Comparison of ENCODE assay signal across 25 cellular contexts in the genomic region with DNA sequence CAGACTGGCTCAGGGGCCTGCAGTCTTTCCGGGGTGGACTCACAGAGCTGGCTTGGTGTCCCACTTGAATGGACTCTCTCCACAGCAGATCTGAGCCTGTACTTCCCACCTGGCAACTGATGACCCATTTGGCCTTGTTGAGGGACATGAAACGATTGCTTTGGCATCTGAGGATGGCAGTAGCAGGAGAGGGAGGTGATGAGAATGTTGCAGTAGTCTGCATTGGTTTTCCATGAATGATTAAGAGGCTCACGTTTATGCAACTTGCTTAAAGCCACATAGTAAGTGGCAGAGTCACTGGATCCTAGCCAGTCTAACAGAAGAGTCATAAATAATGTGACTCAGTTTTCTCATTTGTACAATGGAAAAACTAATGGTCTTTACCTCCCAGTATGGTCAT. TPM values are rescaled to one million over a fixed set of nuclear protein-coding genes. Genes with fewer than 3 reads are reported as not detected.
DNase-seq lines count a peak whose midpoint lies in the region; ATAC-seq and TF ChIP-seq lines count a peak whose summit lies in the region.
"Had no signal": no experiment of that assay in that cellular context is flagged by ENCODE, and none has a peak within 500 bp of the region (broad histone marks: within the 10 kb centered on the region; RNA-seq: fewer than 3 reads in every experiment).

No MANE protein-coding gene starts in this region.

- peak; percentile 33 for DNase-seq in A172 (ENCODE audit: low spot score)
- peak; percentile 84 for DNase-seq in GM23248
- DNase-seq in amniotic epithelial cell (ENCODE audit: low read depth), result peak; percentile 78
- DNase-seq in foreskin fibroblast, result peak; percentile 63 to 72
- DNase-seq in head of caudate nucleus, result no peak
- DNase-seq in NCI-H526 treated with DMSO at 0.1 percent for 48 hours (lab: John Stamatoyannopoulos, UW), result no peak
- DNase-seq in Right ventricle myocardium superior, result no peak
- DNase-seq: activated CD8-positive, alpha-beta T cell treated with anti-CD3 and anti-CD28 coated beads, Interleukin-2, amount 10 ng/mL, durations not matched to agents 7 days and 5 days; activated naive CD4-positive, alpha-beta T cell treated with anti-CD3 and anti-CD28 coated beads, Interleukin-2, amount 50 U/mL, for 16 hours; activated T-cell treated with anti-CD3 and anti-CD28 coated beads, Interleukin-2, amount 50 U/mL, for 48 hours; CD8-positive, alpha-beta T cell; DMS79 treated with DMSO at 0.1 percent for 48 hours; endodermal cell; left ventricle myocardium inferior; NCI-H1105; NCI-H69; stimulated activated CD8-positive, alpha-beta memory T cell treated with anti-CD3 and anti-CD28 coated beads, Interleukin-4, amount 100 ng/mL, for 48 hours; T-helper 2 cell had no signal

- intact Hi-C loops in head of caudate nucleus (cut with DNase I), result no loop called here
- intact Hi-C loops in Right ventricle myocardium superior (cut with DNase I), result no loop called here

- H3K79me2 ChIP-seq in GM23248 (ENCODE audit: insufficient read depth), result peaks cover 39% of the 10 kb centered on the region

- H3K4me3 ChIP-seq in GM23248 (no peak overlapping the region), foreskin fibroblast (ENCODE audit: low read depth in 1 of 2, low read length in 2 of 2) (no peak overlapping the region)
- H3K4me3 ChIP-seq: gastroesophageal sphincter, left ventricle myocardium inferior, SJSA1, suprapubic skin, vagina had no signal

- no peak overlapping the region for H3K27ac ChIP-seq in GM23248
- H3K27ac ChIP-seq: gastroesophageal sphincter, KMS-11, left ventricle myocardium inferior, SJSA1, suprapubic skin, vagina had no signal

- WGBS in GM23248 (ENCODE audit: low coverage in 1 of 2, low lambda C conversion rate in 2 of 2, missing lambda C conversion rate in 2 of 2), 2 experiments, result 33 to 34% methylated on average over 3 of the region's 3 CpGs

- in situ Hi-C loops in GM23248 (cut with MboI), result no loop called here

- H3K27me3 ChIP-seq in GM23248 (replicated peaks; ENCODE audit: insufficient read depth), result no peaks in the 10 kb centered on the region
- H3K27me3 ChIP-seq: gastroesophageal sphincter, SJSA1, suprapubic skin, vagina had no signal

- no peaks in the 10 kb centered on the region for H3K9me2 ChIP-seq in GM23248 (ENCODE audit: insufficient read depth)

- H3K9ac ChIP-seq in GM23248, result no peak overlapping the region
- H3K9ac ChIP-seq: KMS-11 had no signal

- H3K4me2 ChIP-seq in GM23248 (ENCODE audit: unreplicated experiment), result peak overlapping the region; percentile 2
- H3K4me2 ChIP-seq: KMS-11 had no signal

- ATAC-seq in HG03460 (IDR thresholded peaks at IDR 0.05; ENCODE audit: unreplicated experiment) (no peak), Right ventricle myocardium superior (ENCODE audit: poor library complexity) (no peak)
- ATAC-seq: activated CD8-positive, alpha-beta T cell treated with anti-CD3 and anti-CD28 coated beads, Interleukin-2, amount 10 ng/mL, durations not matched to agents 7 days and 5 days; CD8-positive, alpha-beta T cell; gastroesophageal sphincter; WTC11 had no signal

- no peaks in the 10 kb centered on the region for H4K20me1 ChIP-seq in GM23248 (ENCODE audit: insufficient read depth)

- H2AFZ ChIP-seq in GM23248, result no peak overlapping the region

- no peak for TF ChIP-seq CTCF in foreskin fibroblast (IDR thresholded peaks at IDR 0.05; ENCODE audit: low read depth, low read length)

- peaks cover 4% of the 10 kb centered on the region; the same call in 1 of the 2 replicates for H3K36me3 ChIP-seq in GM23248 (ENCODE audit: low read depth)
- H3K36me3 ChIP-seq: gastroesophageal sphincter, left ventricle myocardium inferior, SJSA1, suprapubic skin, vagina had no signal

- H3F3A ChIP-seq in GM23248 (ENCODE audit: insufficient read depth), result peaks cover 9% of the 10 kb centered on the region

- H3K4me1 ChIP-seq in GM23248 (ENCODE audit: insufficient read depth), result peaks cover 16% of the 10 kb centered on the region
- H3K4me1 ChIP-seq: gastroesophageal sphincter, SJSA1 had no signal

- H3K9me3 ChIP-seq in GM23248 (ENCODE audit: low read depth), result no peaks in the 10 kb centered on the region
- H3K9me3 ChIP-seq: SJSA1, suprapubic skin, vagina had no signal

RNA-seq across cellular contexts. Expression of a gene that starts 21.9 kb away (rescaled TPM):
- 0.72 and 1.1 TPM in 2 replicates for total RNA-seq in A172 (2014; rRNA removed; shearing (Covaris generic))
- total RNA-seq in GM23248 (2014; rRNA removed; shearing (Covaris generic)), result 97.4 and 107 TPM in 2 replicates
- 72.5 TPM in 2 replicates for polyA plus RNA-seq in GM23248 (2016; fragmentation: Nextera tagmentation; extraction: Ambion mirVana)
- total RNA-seq in Right ventricle myocardium superior, result 0.35 TPM

Comparison
In these comparisons a context has a peak if more than half of its experiments do, and no peak if none do; other contexts are left out.
1. DNase-seq: peak in A172 (single experiment), GM23248 (single experiment), amniotic epithelial cell (single experiment) and foreskin fibroblast (2 of 2); none in head of caudate nucleus (0 of 42), NCI-H526 treated with DMSO at 0.1 percent for 48 hours (single experiment) and Right ventricle myocardium superior (single experiment).
2. RNA of a gene that starts 21.9 kb away (total RNA-seq): 97.4 to 107 TPM in GM23248; 0.72 to 1.1 TPM in A172 and 0.35 TPM in Right ventricle myocardium superior (single experiment); every median in the first group is over 10 times any median in the second.